ENCODE assay signal across 1 cellular context in the genomic region with DNA sequence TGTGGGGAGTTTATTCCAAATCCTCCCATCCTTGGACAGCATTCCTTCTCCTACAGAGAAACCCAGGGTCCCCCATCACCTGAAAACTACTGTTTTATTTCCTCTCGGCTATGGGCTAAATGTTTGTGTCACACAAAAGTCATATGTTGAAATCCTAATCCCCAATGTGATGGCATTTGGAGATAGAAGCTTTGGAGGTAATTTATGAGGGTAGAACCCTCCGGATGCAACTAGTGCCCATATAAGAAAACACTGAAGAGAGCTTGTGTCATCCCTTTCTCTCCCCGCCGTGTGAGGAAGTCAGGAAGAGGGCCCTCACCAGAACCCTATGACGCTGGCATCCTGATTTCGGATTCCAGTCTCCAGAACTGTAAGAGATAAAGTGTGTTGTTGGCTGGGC.
TF ChIP-seq lines count a peak whose summit lies in the region.

No MANE protein-coding gene starts in this region.

TF ChIP-seq in HCT116, 20 proteins besides CTCF, POLR2A, EP300 and RAD21:
- TF ChIP-seq SP1 (IDR thresholded peaks at IDR 0.05; ENCODE audit: low read depth) = no peak
- TF ChIP-seq JUND (IDR thresholded peaks at IDR 0.05) = no peak
- no peak for TF ChIP-seq ZNF274 (IDR thresholded peaks at IDR 0.05; ENCODE audit: low read depth, low read length)
- TF ChIP-seq, protein P1, sequence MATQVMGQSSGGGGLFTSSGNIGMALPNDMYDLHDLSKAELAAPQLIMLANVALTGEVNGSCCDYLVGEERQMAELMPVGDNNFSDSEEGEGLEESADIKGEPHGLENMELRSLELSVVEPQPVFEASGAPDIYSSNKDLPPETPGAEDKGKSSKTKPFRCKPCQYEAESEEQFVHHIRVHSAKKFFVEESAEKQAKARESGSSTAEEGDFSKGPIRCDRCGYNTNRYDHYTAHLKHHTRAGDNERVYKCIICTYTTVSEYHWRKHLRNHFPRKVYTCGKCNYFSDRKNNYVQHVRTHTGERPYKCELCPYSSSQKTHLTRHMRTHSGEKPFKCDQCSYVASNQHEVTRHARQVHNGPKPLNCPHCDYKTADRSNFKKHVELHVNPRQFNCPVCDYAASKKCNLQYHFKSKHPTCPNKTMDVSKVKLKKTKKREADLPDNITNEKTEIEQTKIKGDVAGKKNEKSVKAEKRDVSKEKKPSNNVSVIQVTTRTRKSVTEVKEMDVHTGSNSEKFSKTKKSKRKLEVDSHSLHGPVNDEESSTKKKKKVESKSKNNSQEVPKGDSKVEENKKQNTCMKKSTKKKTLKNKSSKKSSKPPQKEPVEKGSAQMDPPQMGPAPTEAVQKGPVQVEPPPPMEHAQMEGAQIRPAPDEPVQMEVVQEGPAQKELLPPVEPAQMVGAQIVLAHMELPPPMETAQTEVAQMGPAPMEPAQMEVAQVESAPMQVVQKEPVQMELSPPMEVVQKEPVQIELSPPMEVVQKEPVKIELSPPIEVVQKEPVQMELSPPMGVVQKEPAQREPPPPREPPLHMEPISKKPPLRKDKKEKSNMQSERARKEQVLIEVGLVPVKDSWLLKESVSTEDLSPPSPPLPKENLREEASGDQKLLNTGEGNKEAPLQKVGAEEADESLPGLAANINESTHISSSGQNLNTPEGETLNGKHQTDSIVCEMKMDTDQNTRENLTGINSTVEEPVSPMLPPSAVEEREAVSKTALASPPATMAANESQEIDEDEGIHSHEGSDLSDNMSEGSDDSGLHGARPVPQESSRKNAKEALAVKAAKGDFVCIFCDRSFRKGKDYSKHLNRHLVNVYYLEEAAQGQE (IDR thresholded peaks at IDR 0.05; ENCODE audit: low read depth) = no peak
- TF ChIP-seq, protein P2, sequence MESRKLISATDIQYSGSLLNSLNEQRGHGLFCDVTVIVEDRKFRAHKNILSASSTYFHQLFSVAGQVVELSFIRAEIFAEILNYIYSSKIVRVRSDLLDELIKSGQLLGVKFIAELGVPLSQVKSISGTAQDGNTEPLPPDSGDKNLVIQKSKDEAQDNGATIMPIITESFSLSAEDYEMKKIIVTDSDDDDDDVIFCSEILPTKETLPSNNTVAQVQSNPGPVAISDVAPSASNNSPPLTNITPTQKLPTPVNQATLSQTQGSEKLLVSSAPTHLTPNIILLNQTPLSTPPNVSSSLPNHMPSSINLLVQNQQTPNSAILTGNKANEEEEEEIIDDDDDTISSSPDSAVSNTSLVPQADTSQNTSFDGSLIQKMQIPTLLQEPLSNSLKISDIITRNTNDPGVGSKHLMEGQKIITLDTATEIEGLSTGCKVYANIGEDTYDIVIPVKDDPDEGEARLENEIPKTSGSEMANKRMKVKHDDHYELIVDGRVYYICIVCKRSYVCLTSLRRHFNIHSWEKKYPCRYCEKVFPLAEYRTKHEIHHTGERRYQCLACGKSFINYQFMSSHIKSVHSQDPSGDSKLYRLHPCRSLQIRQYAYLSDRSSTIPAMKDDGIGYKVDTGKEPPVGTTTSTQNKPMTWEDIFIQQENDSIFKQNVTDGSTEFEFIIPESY (IDR thresholded peaks at IDR 0.05; ENCODE audit: extremely low read depth, insufficient replicate concordance, low read length) = no peak
- TF ChIP-seq POLR2AphosphoS5 (IDR thresholded peaks at IDR 0.05; ENCODE audit: low read depth, low read length) = no peak
- TF ChIP-seq SRF (IDR thresholded peaks at IDR 0.05; ENCODE audit: low read depth) = no peak
- TF ChIP-seq ZFX (IDR thresholded peaks at IDR 0.05) = no peak
- TF ChIP-seq CEBPB (IDR thresholded peaks at IDR 0.05; ENCODE audit: low read depth) = no peak
- TF ChIP-seq CBX3 (IDR thresholded peaks at IDR 0.05; ENCODE audit: low read depth) = no peak
- TF ChIP-seq SIN3A (IDR thresholded peaks at IDR 0.05; ENCODE audit: low read depth) = no peak
- TF ChIP-seq EZH2 (IDR thresholded peaks at IDR 0.05) = no peak
- TF ChIP-seq, protein P3, sequence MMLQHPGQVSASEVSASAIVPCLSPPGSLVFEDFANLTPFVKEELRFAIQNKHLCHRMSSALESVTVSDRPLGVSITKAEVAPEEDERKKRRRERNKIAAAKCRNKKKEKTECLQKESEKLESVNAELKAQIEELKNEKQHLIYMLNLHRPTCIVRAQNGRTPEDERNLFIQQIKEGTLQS (IDR thresholded peaks at IDR 0.05) = no peak
- TF ChIP-seq EZH2phosphoT487 (IDR thresholded peaks at IDR 0.05; ENCODE audit: borderline replicate concordance) = no peak
- no peak for TF ChIP-seq FOSL1 (IDR thresholded peaks at IDR 0.05; ENCODE audit: low read depth)
- TF ChIP-seq, protein P4, sequence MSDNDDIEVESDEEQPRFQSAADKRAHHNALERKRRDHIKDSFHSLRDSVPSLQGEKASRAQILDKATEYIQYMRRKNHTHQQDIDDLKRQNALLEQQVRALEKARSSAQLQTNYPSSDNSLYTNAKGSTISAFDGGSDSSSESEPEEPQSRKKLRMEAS (IDR thresholded peaks at IDR 0.05) = no peak
- TF ChIP-seq TCF7L2 (IDR thresholded peaks at IDR 0.05; ENCODE audit: borderline replicate concordance, extremely low read depth, insufficient read depth, insufficient read length) = no peak
- TF ChIP-seq ELF1 (IDR thresholded peaks at IDR 0.05; ENCODE audit: borderline replicate concordance, low read depth) = no peak
TF ChIP-seq in HCT116: peak in this region for 0.
